20 cellular contexts compared by ENCODE assay signal in genomic region chr7:149830997-149831729, GRCh38. TPM values are rescaled to one million over a fixed set of nuclear protein-coding genes. Genes with fewer than 3 reads are reported as not detected.
DNase-seq lines count a peak whose midpoint lies in the region; ATAC-seq and TF ChIP-seq lines count a peak whose summit lies in the region.
"Had no signal": no experiment of that assay in that cellular context is flagged by ENCODE, and none has a peak within 500 bp of the region (broad histone marks: within the 10 kb centered on the region; RNA-seq: fewer than 3 reads in every experiment).

No MANE protein-coding gene starts in this region.

- CTCF ChIA-PET in WTC11 (lab: Charles Lee) = interaction anchor here (0.5 to 2.9 kb wide), 15 partner anchors 9 to 206 kb away, joined by 3 to 16 read pairs (median 4); no protein-coding TSS in a partner anchor

- DNase-seq in activated CD4-positive, CD25-positive, alpha-beta regulatory T cell treated with anti-CD3 and anti-CD28 coated beads, Interleukin-2, amount 50 U/mL, for 72 hours = peak; percentile 21
- no peak for DNase-seq in activated CD4-positive, CD25-positive, alpha-beta regulatory T cell (lab: John Stamatoyannopoulos, UW)
- DNase-seq in WTC11 (ENCODE audit: low spot score) (peak; percentile 6), myocyte (ENCODE audit: low read depth) (peak; percentile 64), type B pancreatic cell (ENCODE audit: extremely low spot score, unreplicated experiment) (peak; percentile 58), NCI-H2107 treated with DMSO at 0.1 percent for 48 hours (lab: John Stamatoyannopoulos, UW; ENCODE audit: unreplicated experiment) (no peak), SKM-1 treated with dmso at 0.1 percent for 144 hours (lab: John Stamatoyannopoulos, UW; ENCODE audit: unreplicated experiment) (no peak)
- DNase-seq: Calu3; CD4-positive, alpha-beta memory T cell; DND-41; Kasumi-1; MG63; NCI-H1092 treated with DMSO at 0.1 percent for 48 hours; NCI-H146; NCI-H2081; NCI-H2227 treated with DMSO at 0.1 percent for 48 hours; NCI-H524 treated with DMSO at 0.1 percent for 48 hours; PC-9; SJCRH30 had no signal

- H3K27me3 Mint-ChIP-seq in WTC11 (ENCODE audit: low read depth) = peaks cover 9% of the 10 kb centered on the region
- H3K27me3 Mint-ChIP-seq in type B pancreatic cell = peaks cover 18% of the 10 kb centered on the region

- peak; percentile 58 for ATAC-seq in WTC11
- ATAC-seq in GM21423 (IDR thresholded peaks at IDR 0.05; ENCODE audit: unreplicated experiment) = no peak

- H3K36me3 Mint-ChIP-seq in WTC11 = no peaks in the 10 kb centered on the region
- H3K36me3 Mint-ChIP-seq in type B pancreatic cell = no peaks in the 10 kb centered on the region
- H3K36me3 Mint-ChIP-seq: CD4-positive, alpha-beta memory T cell had no signal

- no peaks in the 10 kb centered on the region for H3K9me3 Mint-ChIP-seq in WTC11
- H3K9me3 Mint-ChIP-seq in type B pancreatic cell = no peaks in the 10 kb centered on the region
- H3K9me3 Mint-ChIP-seq: CD4-positive, alpha-beta memory T cell had no signal

- H3K4me1 Mint-ChIP-seq in WTC11 (peaks cover 13% of the 10 kb centered on the region), type B pancreatic cell (ENCODE audit: unreplicated experiment) (no peaks in the 10 kb centered on the region)

- POLR2A ChIA-PET in WTC11 (lab: Charles Lee) = interaction anchor here (1.4 kb wide), 1 partner anchor 47 kb away, joined by 3 read pairs; no protein-coding TSS in a partner anchor

- H3K27ac Mint-ChIP-seq in WTC11 (no peak overlapping the region; the same call in 1 of the 2 replicates), type B pancreatic cell (no peak overlapping the region)
- H3K27ac Mint-ChIP-seq: CD4-positive, alpha-beta memory T cell had no signal

- no peak for TF ChIP-seq CTCF in WTC11 (IDR thresholded peaks at IDR 0.05)
- no peak for TF ChIP-seq CTCF in type B pancreatic cell (conservative IDR thresholded peaks at IDR 0.05)

- H3K4me3 Mint-ChIP-seq in WTC11 = peak overlapping the region; percentile 4; the same call in 1 of the 2 replicates
- H3K4me3 Mint-ChIP-seq in type B pancreatic cell = no peak overlapping the region
- H3K4me3 Mint-ChIP-seq: CD4-positive, alpha-beta memory T cell had no signal

TF ChIP-seq in WTC11, 78 proteins besides CTCF, POLR2A, EP300 and RAD21 (continues in another document):
- TF ChIP-seq ZNF532 (CRISPR knock-in tag; IDR thresholded peaks at IDR 0.05; ENCODE audit: borderline replicate concordance) (no peak), USF1 (CRISPR knock-in tag; IDR thresholded peaks at IDR 0.05) (no peak), NR3C1 (CRISPR knock-in tag; conservative IDR thresholded peaks at IDR 0.05; ENCODE audit: low read depth) (no peak), HMGXB4 (CRISPR knock-in tag; IDR thresholded peaks at IDR 0.05) (no peak), STAT6 (CRISPR knock-in tag; conservative IDR thresholded peaks at IDR 0.05; ENCODE audit: low read depth) (no peak), ZBTB43 (CRISPR knock-in tag; IDR thresholded peaks at IDR 0.05) (no peak), CBFB (CRISPR knock-in tag; IDR thresholded peaks at IDR 0.05; ENCODE audit: low read depth) (no peak), MYBL2 (CRISPR knock-in tag; IDR thresholded peaks at IDR 0.05) (no peak), NR2C2 (CRISPR knock-in tag; IDR thresholded peaks at IDR 0.05) (no peak), NFATC4 (CRISPR knock-in tag; IDR thresholded peaks at IDR 0.05) (no peak), PRRX2 (CRISPR knock-in tag; IDR thresholded peaks at IDR 0.05) (no peak), TEAD1 (CRISPR knock-in tag; IDR thresholded peaks at IDR 0.05) (no peak), SMAD3 (CRISPR knock-in tag; IDR thresholded peaks at IDR 0.05; ENCODE audit: borderline replicate concordance) (no peak), ELF4 (CRISPR knock-in tag; IDR thresholded peaks at IDR 0.05; ENCODE audit: low read depth) (no peak)

RNA-seq across cellular contexts. Expression of gene ZNF862, which starts 7.0 kb away (rescaled TPM):
- total RNA-seq in WTC11 (2021) (3.6 to 6.3 TPM (median 5.8 TPM) in 3 replicates), myocyte (14.2 and 16.3 TPM in 2 replicates), type B pancreatic cell (ENCODE audit: low replicate concordance) (21.2 and 23.9 TPM in 2 replicates)
- polyA plus RNA-seq in myocyte (2012) = 13.5 TPM

RNA-seq across cellular contexts. Expression of gene ATP6V0E2, which starts 42.6 kb away (rescaled TPM):
- total RNA-seq in WTC11 (2021) (22.7 to 26.2 TPM (median 24.8 TPM) in 3 replicates), myocyte (22.3 and 26.6 TPM in 2 replicates), type B pancreatic cell (ENCODE audit: low replicate concordance) (36.8 and 53.6 TPM in 2 replicates)
- polyA plus RNA-seq in myocyte (2012) = 51.5 TPM

RNA-seq across cellular contexts. Expression of gene ZNF467, which starts 57.8 kb away (rescaled TPM):
- total RNA-seq in WTC11 (2021) (0.70 to 1.2 TPM (median 0.73 TPM) in 3 replicates), myocyte (2.5 and 5.3 TPM in 2 replicates), type B pancreatic cell (ENCODE audit: low replicate concordance) (16.7 and 17.6 TPM in 2 replicates)
- 0.10 TPM for polyA plus RNA-seq in myocyte (2012)
- total RNA-seq: SJCRH30 had no signal

Comparison
In these comparisons a context has a peak if more than half of its experiments do, and no peak if none do; other contexts are left out.
1. DNase-seq: peak in activated CD4-positive, CD25-positive, alpha-beta regulatory T cell treated with anti-CD3 and anti-CD28 coated beads, Interleukin-2, amount 50 U/mL, for 72 hours (single experiment), WTC11 (single experiment), myocyte (single experiment) and type B pancreatic cell (single experiment); none in activated CD4-positive, CD25-positive, alpha-beta regulatory T cell (0 of 4), NCI-H2107 treated with DMSO at 0.1 percent for 48 hours (single experiment) and SKM-1 treated with dmso at 0.1 percent for 144 hours (single experiment).